ENCODE assay signal across 22 cellular contexts in genomic region chr9:85077954-85078353, GRCh38.
"Had no signal": no experiment of that assay in that cellular context is flagged by ENCODE, and none has a peak within 500 bp of the region (broad histone marks: within the 10 kb centered on the region; RNA-seq: fewer than 3 reads in every experiment).

No MANE protein-coding gene starts in this region.

- H3K9me3 Mint-ChIP-seq: activated T-cell treated with anti-CD3 and anti-CD28 coated beads, Interleukin-2, amount 50 U/mL, for 72 hours; effector memory CD8-positive, alpha-beta T cell had no signal

- H3K36me3 Mint-ChIP-seq: activated CD4-positive, alpha-beta memory T cell treated with anti-CD3 and anti-CD28 coated beads for 36 hours; activated naive CD4-positive, alpha-beta T cell treated with anti-CD3 and anti-CD28 coated beads, Interleukin-2, amount 10 ng/mL, durations not matched to agents 7 days and 5 days; natural killer cell had no signal

- DNase-seq: activated CD4-positive, alpha-beta memory T cell treated with anti-CD3 and anti-CD28 coated beads for 36 hours; activated CD4-positive, alpha-beta T cell treated with anti-CD3 and anti-CD28 coated beads for 4 hours; activated CD4-positive, CD25-positive, alpha-beta regulatory T cell; activated effector memory CD4-positive, alpha-beta T cell treated with Interleukin-2 at 50 U/mL for 16 hours; activated naive CD4-positive, alpha-beta T cell treated with anti-CD3 and anti-CD28 coated beads, Interleukin-2, amount 10 ng/mL, durations not matched to agents 7 days and 5 days; activated T-cell treated with anti-CD3 and anti-CD28 coated beads, Interleukin-2, amount 50 U/mL, for 72 hours; amygdala; colonic mucosa; dorsolateral prefrontal cortex; effector memory CD8-positive, alpha-beta T cell; glutamatergic neuron; midbrain; natural killer cell; stimulated activated CD4-positive, alpha-beta T cell treated with anti-CD3 and anti-CD28 coated beads, Interleukin-4, amount 100 ng/mL, for 24 hours; stimulated activated naive CD8-positive, alpha-beta T cell treated with anti-CD3 and anti-CD28 coated beads, Interleukin-15, Interleukin-2, amounts not matched to agents 100 U/mL and 50 U/mL, for 24 hours; thyroid gland had no signal

- H3K9me3 ChIP-seq: colonic mucosa, esophagus muscularis mucosa, thyroid gland had no signal

- H3K27ac ChIP-seq: colonic mucosa, dorsolateral prefrontal cortex, esophagus muscularis mucosa, hepatocyte, thyroid gland had no signal

- H3K27me3 ChIP-seq: colonic mucosa, dorsolateral prefrontal cortex, esophagus muscularis mucosa, hepatocyte, thyroid gland had no signal

- H3K27ac Mint-ChIP-seq: activated CD4-positive, alpha-beta memory T cell treated with anti-CD3 and anti-CD28 coated beads for 36 hours; activated naive CD4-positive, alpha-beta T cell treated with anti-CD3 and anti-CD28 coated beads, Interleukin-2, amount 10 ng/mL, durations not matched to agents 7 days and 5 days; activated T-cell treated with anti-CD3 and anti-CD28 coated beads, Interleukin-2, amount 50 U/mL, for 72 hours; effector memory CD8-positive, alpha-beta T cell; natural killer cell had no signal

- FAIRE-seq: bronchial epithelial cell, frontal cortex, islet of Langerhans had no signal

- H3K27me3 Mint-ChIP-seq: activated naive CD4-positive, alpha-beta T cell treated with anti-CD3 and anti-CD28 coated beads, Interleukin-2, amount 10 ng/mL, durations not matched to agents 7 days and 5 days; progenitor cell of endocrine pancreas had no signal

- ATAC-seq: activated T-cell treated with anti-CD3 and anti-CD28 coated beads, Interleukin-2, amount 50 U/mL, for 72 hours; effector memory CD8-positive, alpha-beta T cell; natural killer cell; stimulated activated naive CD8-positive, alpha-beta T cell treated with anti-CD3 and anti-CD28 coated beads, Interleukin-15, Interleukin-2, amounts not matched to agents 100 U/mL and 50 U/mL, for 24 hours had no signal

- H2AFZ ChIP-seq: hepatocyte had no signal

- H3K4me3 ChIP-seq: colonic mucosa, dorsolateral prefrontal cortex, esophagus muscularis mucosa, hepatocyte, thyroid gland had no signal

- H3K4me1 Mint-ChIP-seq: activated naive CD4-positive, alpha-beta T cell treated with anti-CD3 and anti-CD28 coated beads, Interleukin-2, amount 10 ng/mL, durations not matched to agents 7 days and 5 days; natural killer cell had no signal

- H3K79me2 ChIP-seq: hepatocyte had no signal

- H3K36me3 ChIP-seq: colonic mucosa, esophagus muscularis mucosa, thyroid gland had no signal

- H3K4me3 Mint-ChIP-seq: activated CD4-positive, alpha-beta memory T cell treated with anti-CD3 and anti-CD28 coated beads for 36 hours; activated naive CD4-positive, alpha-beta T cell treated with anti-CD3 and anti-CD28 coated beads, Interleukin-2, amount 10 ng/mL, durations not matched to agents 7 days and 5 days; activated T-cell treated with anti-CD3 and anti-CD28 coated beads, Interleukin-2, amount 50 U/mL, for 72 hours; effector memory CD8-positive, alpha-beta T cell; natural killer cell had no signal

- H3K4me1 ChIP-seq: colonic mucosa, esophagus muscularis mucosa, thyroid gland had no signal
